In the genomic region with DNA sequence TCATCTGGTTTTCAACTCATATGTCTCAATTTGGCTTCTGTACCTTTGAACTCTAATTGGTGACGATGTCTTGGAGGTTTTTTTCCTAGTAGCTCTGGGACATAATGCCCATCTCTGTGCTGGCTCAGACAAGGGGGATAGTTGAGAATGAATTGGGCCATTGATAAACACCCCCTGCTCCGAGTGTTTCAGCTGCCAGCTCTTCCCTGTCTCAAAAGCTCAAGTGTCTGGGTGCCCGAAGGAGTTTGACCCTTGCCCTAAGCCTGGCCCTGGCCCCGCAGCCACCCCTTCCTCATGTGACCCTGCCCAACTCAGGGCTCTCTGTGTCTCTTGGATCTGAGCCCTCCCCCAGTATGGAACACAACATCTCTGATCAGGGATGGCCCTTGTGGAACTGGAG, we compare ENCODE assay signal across 19 cellular contexts. TPM values are rescaled to one million over a fixed set of nuclear protein-coding genes. Genes with fewer than 3 reads are reported as not detected.
A peak's percentile ranks its signal among the peaks of the same experiment; 100 is the strongest.
DNase-seq lines count a peak whose midpoint lies in the region.
"Had no signal": no experiment of that assay in that cellular context is flagged by ENCODE, and none has a peak within 500 bp of the region (broad histone marks: within the 10 kb centered on the region; RNA-seq: fewer than 3 reads in every experiment).

No MANE protein-coding gene starts in this region.

- no peaks in the 10 kb centered on the region for H3K36me3 ChIP-seq in BLaER1 treated with 17β-estradiol and CSF1 and Interleukin-3, amounts not matched to agents 10 nM and 100 nM
- H3K36me3 ChIP-seq: Peyer's patch had no signal

- peaks cover 0 to 12% (median 0%) of the 10 kb centered on the region in 11 experiments; a peak in 4 of 22 replicates for H3K27me3 ChIP-seq in BLaER1 treated with 17β-estradiol and CSF1 and Interleukin-3, amounts not matched to agents 10 nM and 100 nM
- H3K27me3 ChIP-seq: Peyer's patch had no signal

- H3K9me3 Mint-ChIP-seq in activated T-helper 1 cell treated with anti-CD3 and anti-CD28 coated beads, Interleukin-12 subunit alpha, Interleukin-12 subunit beta, Interleukin-2, Interleukin-4 antibody, amounts not matched to agents 30 ng/mL and 10 ng/mL and 1 ng/mL, durations not matched to agents 14 hours and 24 hours and 36 hours = no peaks in the 10 kb centered on the region
- H3K9me3 Mint-ChIP-seq: H9 had no signal

- H3K27me3 Mint-ChIP-seq in activated T-helper 1 cell treated with anti-CD3 and anti-CD28 coated beads, Interleukin-12 subunit alpha, Interleukin-12 subunit beta, Interleukin-2, Interleukin-4 antibody, amounts not matched to agents 30 ng/mL and 10 ng/mL and 1 ng/mL, durations not matched to agents 14 hours and 24 hours and 36 hours (ENCODE audit: insufficient read depth) = peaks cover 16% of the 10 kb centered on the region

- peak overlapping the region; percentile 72 for H3K27ac Mint-ChIP-seq in activated T-helper 1 cell treated with anti-CD3 and anti-CD28 coated beads, Interleukin-12 subunit alpha, Interleukin-12 subunit beta, Interleukin-2, Interleukin-4 antibody, amounts not matched to agents 30 ng/mL and 10 ng/mL and 1 ng/mL, durations not matched to agents 14 hours and 24 hours and 36 hours
- H3K27ac Mint-ChIP-seq: CD4-positive, CD25-positive, alpha-beta regulatory T cell; H9 had no signal

- H3K4me3 ChIP-seq in BLaER1 treated with 17β-estradiol and CSF1 and Interleukin-3, amounts not matched to agents 10 nM and 100 nM = no peak overlapping the region
- H3K4me3 ChIP-seq: Peyer's patch had no signal

- H4K20me1 ChIP-seq in BLaER1 treated with 17β-estradiol and CSF1 and Interleukin-3, amounts not matched to agents 10 nM and 100 nM = no peaks in the 10 kb centered on the region

- peaks cover 57% of the 10 kb centered on the region for H3K4me1 Mint-ChIP-seq in activated T-helper 1 cell treated with anti-CD3 and anti-CD28 coated beads, Interleukin-12 subunit alpha, Interleukin-12 subunit beta, Interleukin-2, Interleukin-4 antibody, amounts not matched to agents 30 ng/mL and 10 ng/mL and 1 ng/mL, durations not matched to agents 14 hours and 24 hours and 36 hours (ENCODE audit: low read depth)

- peak overlapping the region in 1 of 11 experiments; percentile 46; a peak in 2 of 22 replicates for H3K27ac ChIP-seq in BLaER1 treated with 17β-estradiol and CSF1 and Interleukin-3, amounts not matched to agents 10 nM and 100 nM
- H3K27ac ChIP-seq: KMS-11, Peyer's patch had no signal

- no peak overlapping the region for H3K9ac ChIP-seq in BLaER1 treated with 17β-estradiol and CSF1 and Interleukin-3, amounts not matched to agents 10 nM and 100 nM
- H3K9ac ChIP-seq: KMS-11 had no signal

- H3K9me3 ChIP-seq in BLaER1 treated with 17β-estradiol and CSF1 and Interleukin-3, amounts not matched to agents 10 nM and 100 nM (replicated peaks in 1 of 11) = peaks cover 0 to 4% (median 0%) of the 10 kb centered on the region in 11 experiments; a peak in 1 of 22 replicates
- H3K9me3 ChIP-seq: Peyer's patch had no signal

- peak overlapping the region; percentile 19 for H3K4me3 Mint-ChIP-seq in activated T-helper 1 cell treated with anti-CD3 and anti-CD28 coated beads, Interleukin-12 subunit alpha, Interleukin-12 subunit beta, Interleukin-2, Interleukin-4 antibody, amounts not matched to agents 30 ng/mL and 10 ng/mL and 1 ng/mL, durations not matched to agents 14 hours and 24 hours and 36 hours
- H3K4me3 Mint-ChIP-seq: CD4-positive, CD25-positive, alpha-beta regulatory T cell; H9 had no signal

- intact Hi-C loops in activated T-helper 1 cell treated with anti-CD3 and anti-CD28 coated beads, Interleukin-12 subunit alpha, Interleukin-12 subunit beta, Interleukin-2, Interleukin-4 antibody, amounts not matched to agents 30 ng/mL and 10 ng/mL and 1 ng/mL, durations not matched to agents 14 hours and 24 hours and 36 hours (cut with micrococcal nuclease) = loop anchor here (1.0 to 10.0 kb wide), 10 partner anchors 15 to 1785 kb away; no protein-coding TSS in a partner anchor

- peaks cover 22 to 71% (median 52%) of the 10 kb centered on the region in 10 experiments for H3K4me1 ChIP-seq in BLaER1 treated with 17β-estradiol and CSF1 and Interleukin-3, amounts not matched to agents 10 nM and 100 nM

- peak overlapping the region in 8 of 11 experiments; percentile 33 to 70 (median 57); a peak in 14 of 22 replicates for H3K4me2 ChIP-seq in BLaER1 treated with 17β-estradiol and CSF1 and Interleukin-3, amounts not matched to agents 10 nM and 100 nM
- H3K4me2 ChIP-seq: KMS-11 had no signal

- no peak for DNase-seq in activated T-helper 1 cell treated with anti-CD3 and anti-CD28 coated beads, Interleukin-12 subunit alpha, Interleukin-12 subunit beta, Interleukin-2, Interleukin-4 antibody, amounts not matched to agents 30 ng/mL and 10 ng/mL and 1 ng/mL, durations not matched to agents 14 hours and 24 hours and 36 hours (ENCODE audit: low spot score)
- peak; percentile 24 to 35 for DNase-seq in hippocampal formation (lab: John Stamatoyannopoulos, UW)
- peak; percentile 89 for DNase-seq in pons (ENCODE audit: low spot score)
- no peak for DNase-seq in central memory CD4-positive, alpha-beta T cell
- no peak for DNase-seq in amniotic stem cell (lab: John Stamatoyannopoulos, UW)
- no peak for DNase-seq in NCI-H1930 (lab: John Stamatoyannopoulos, UW)
- DNase-seq: Calu3; CD4-positive, CD25-positive, alpha-beta regulatory T cell; DMS79; H9; NCI-H1092 treated with DMSO at 0.1 percent for 48 hours; NCI-H226; NCI-H524 treated with DMSO at 0.1 percent for 48 hours; Peyer's patch; SHP77 had no signal

- H3K36me3 Mint-ChIP-seq in activated T-helper 1 cell treated with anti-CD3 and anti-CD28 coated beads, Interleukin-12 subunit alpha, Interleukin-12 subunit beta, Interleukin-2, Interleukin-4 antibody, amounts not matched to agents 30 ng/mL and 10 ng/mL and 1 ng/mL, durations not matched to agents 14 hours and 24 hours and 36 hours (ENCODE audit: low read depth) = peaks cover 6% of the 10 kb centered on the region

RNA-seq across cellular contexts. Expression of a gene that starts 3.0 kb away (rescaled TPM):
- total RNA-seq in activated T-helper 1 cell treated with anti-CD3 and anti-CD28 coated beads, Interleukin-12 subunit alpha, Interleukin-12 subunit beta, Interleukin-2, Interleukin-4 antibody, amounts not matched to agents 30 ng/mL and 10 ng/mL and 1 ng/mL, durations not matched to agents 14 hours and 24 hours and 36 hours = not detected in 2 replicates
- total RNA-seq: Calu3; CD4-positive, CD25-positive, alpha-beta regulatory T cell; H9; HepG2 had no signal

RNA-seq across cellular contexts. Expression of a gene that starts 44.4 kb away (rescaled TPM):
- total RNA-seq in activated T-helper 1 cell treated with anti-CD3 and anti-CD28 coated beads, Interleukin-12 subunit alpha, Interleukin-12 subunit beta, Interleukin-2, Interleukin-4 antibody, amounts not matched to agents 30 ng/mL and 10 ng/mL and 1 ng/mL, durations not matched to agents 14 hours and 24 hours and 36 hours = 0.49 and 0.52 TPM in 2 replicates
- total RNA-seq: Calu3, H9, HepG2, M059J had no signal

Comparison
In these comparisons a context has a peak if more than half of its experiments do, and no peak if none do; other contexts are left out.
1. DNase-seq: peak in hippocampal formation (2 of 2) and pons (single experiment); none in activated T-helper 1 cell treated with anti-CD3 and anti-CD28 coated beads, Interleukin-12 subunit alpha, Interleukin-12 subunit beta, Interleukin-2, Interleukin-4 antibody, amounts not matched to agents 30 ng/mL and 10 ng/mL and 1 ng/mL, durations not matched to agents 14 hours and 24 hours and 36 hours (single experiment), central memory CD4-positive, alpha-beta T cell (single experiment), amniotic stem cell (single experiment) and NCI-H1930 (0 of 2).